8 cellular contexts compared by ENCODE assay signal in genomic region chr14:31026076-31026394, GRCh38. TPM values are rescaled to one million over a fixed set of nuclear protein-coding genes. Genes with fewer than 3 reads are reported as not detected.
A peak's percentile ranks its signal among the peaks of the same experiment; 100 is the strongest.
DNase-seq lines count a peak whose midpoint lies in the region; ATAC-seq and TF ChIP-seq lines count a peak whose summit lies in the region.

STRN3 (minus strand) TSS chr14:31026379; CDS start chr14:31026185, 194 bp downstream.

- CTCF ChIA-PET in T-cell (lab: Charles Lee): interaction anchor here in 1 of 2 donors (1.5 kb wide), 1 partner anchor 432 kb away, joined by 3 read pairs; the partner anchor contains the start of gene DTD2

- ATAC-seq in T-cell (replicated peaks in 1 of 4) (no peak), foreskin keratinocyte (no peak)

- H3K27me3 Mint-ChIP-seq in T-cell: no peaks in the 10 kb centered on the region

- H3K36me3 Mint-ChIP-seq in T-cell: peaks cover 13% of the 10 kb centered on the region

- TF ChIP-seq CTCF in foreskin keratinocyte (conservative IDR thresholded peaks at IDR 0.05): no peak
- TF ChIP-seq CTCF in parathyroid adenoma (IDR thresholded peaks at IDR 0.05): no peak

- H3K4me1 ChIP-seq in foreskin keratinocyte: peaks cover 5% of the 10 kb centered on the region
- no peaks in the 10 kb centered on the region for H3K4me1 ChIP-seq in parathyroid adenoma

- H3K9me3 Mint-ChIP-seq in T-cell: no peaks in the 10 kb centered on the region

- POLR2A ChIA-PET in T-cell (lab: Charles Lee): interaction anchor here (0.6 to 0.8 kb wide), 9 partner anchors 12 to 536 kb away, joined by 3 to 10 read pairs (median 4); no protein-coding TSS in a partner anchor

- peak within 1 kb of the TSS; percentile 90 to 97 (median 96) for H3K4me3 Mint-ChIP-seq in T-cell

- H3K36me3 ChIP-seq in H7 (replicated peaks; ENCODE audit: control insufficient read depth, insufficient read depth, low read length): no peaks in the 10 kb centered on the region; the same call in 1 of the 2 replicates
- H3K36me3 ChIP-seq in parathyroid adenoma (ENCODE audit: control insufficient read depth, insufficient read depth, low read length): no peaks in the 10 kb centered on the region

- H3K4me3 ChIP-seq in H7 (ENCODE audit: insufficient read depth, low read depth, low read length): peak within 1 kb of the TSS; percentile 93
- H3K4me3 ChIP-seq in parathyroid adenoma (ENCODE audit: low read depth, low read length): peak within 1 kb of the TSS; percentile 93

- H3K4me1 Mint-ChIP-seq in T-cell: peaks cover 53 to 68% (median 56%) of the 10 kb centered on the region in 3 donors

- H2AFZ ChIP-seq in parathyroid adenoma: peak within 1 kb of the TSS; percentile 95

- H3K27me3 ChIP-seq in H7 (ENCODE audit: control insufficient read depth, insufficient read depth, low read length): no peaks in the 10 kb centered on the region
- H3K27me3 ChIP-seq in foreskin keratinocyte: no peaks in the 10 kb centered on the region
- no peaks in the 10 kb centered on the region for H3K27me3 ChIP-seq in parathyroid adenoma (ENCODE audit: control insufficient read depth, insufficient read depth, low read length)

- H3K9me3 ChIP-seq in parathyroid adenoma (ENCODE audit: control insufficient read depth, low read length): no peaks in the 10 kb centered on the region

- H3K27ac Mint-ChIP-seq in T-cell: peak within 1 kb of the TSS; percentile 93 to 96

- H3K27ac ChIP-seq in foreskin keratinocyte (peak within 1 kb of the TSS; percentile 78), parathyroid adenoma (peak within 1 kb of the TSS; percentile 97)

- H3K79me2 ChIP-seq in parathyroid adenoma: peaks cover 33% of the 10 kb centered on the region

- DNase-seq in H7 (no peak), T-cell (peak in 1 of 34 experiments; percentile 11), foreskin keratinocyte (no peak), inferior parietal cortex (ENCODE audit: extremely low spot score) (no peak), COR-L47 (lab: John Stamatoyannopoulos, UW) (no peak), NCI-H1105 (lab: John Stamatoyannopoulos, UW) (no peak), NOMO-1 (lab: John Stamatoyannopoulos, UW; ENCODE audit: unreplicated experiment in 2 of 2) (no peak)

- peak within 1 kb of the TSS; percentile 76 for H3K4me2 ChIP-seq in parathyroid adenoma (ENCODE audit: low read length)

- H3K9ac ChIP-seq in parathyroid adenoma: peak within 1 kb of the TSS; percentile 94

RNA-seq across cellular contexts. Expression of gene STRN3, which starts in this region (rescaled TPM):
- 42.8 and 55.5 TPM in 2 replicates for total RNA-seq in H7 (2014; rRNA removed; shearing (Covaris generic))
- total RNA-seq in T-cell (10 to 100 TPM; 18.4 to 31.4 (median 21.5) TPM), foreskin keratinocyte (35.8 and 40.7 TPM in 2 replicates)
- 6.5 and 8.1 TPM in 2 replicates for polyA plus RNA-seq in foreskin keratinocyte
